Comparison of ENCODE assay signal across 9 cellular contexts in genomic region chr19:50607874-50608785, GRCh38.
DNase-seq lines count a peak whose midpoint lies in the region; TF ChIP-seq lines count a peak whose summit lies in the region.
"Had no signal": no experiment of that assay in that cellular context is flagged by ENCODE, and none has a peak within 500 bp of the region (broad histone marks: within the 10 kb centered on the region; RNA-seq: fewer than 3 reads in every experiment).

No MANE protein-coding gene starts in this region.

- CTCF ChIA-PET in GM10248 (lab: Yijun Ruan, JAX), result no interaction called here

- no peaks in the 10 kb centered on the region for H3K27me3 ChIP-seq in muscle layer of duodenum (ENCODE audit: low read depth, low read length)

- POLR2A ChIA-PET in GM10248 (lab: Yijun Ruan, JAX), result interaction anchor here (0.7 kb wide), 1 partner anchor 285 kb away, joined by 8 read pairs; no protein-coding TSS in a partner anchor

- H3K4me1 ChIP-seq in muscle layer of duodenum (ENCODE audit: control insufficient read depth in 1 of 2, insufficient read depth in 2 of 2, low read length in 2 of 2), result no peaks in the 10 kb centered on the region
- H3K4me1 ChIP-seq: breast epithelium had no signal

- H3K36me3 ChIP-seq in muscle layer of duodenum (ENCODE audit: control insufficient read depth in 1 of 2, insufficient read depth in 2 of 2, low read length in 2 of 2), result no peaks in the 10 kb centered on the region
- H3K36me3 ChIP-seq: breast epithelium had no signal

- peak overlapping the region; percentile 7 to 10 for H3K4me3 ChIP-seq in muscle layer of duodenum (ENCODE audit: low read depth in 1 of 2, low read length in 2 of 2)
- H3K4me3 ChIP-seq: breast epithelium had no signal

- H3K9me3 ChIP-seq in muscle layer of duodenum (ENCODE audit: control insufficient read depth in 1 of 2, low read length in 2 of 2), result peaks cover 0 to 2% of the 10 kb centered on the region in 2 donors
- H3K9me3 ChIP-seq: breast epithelium had no signal

- DNase-seq in GM10248 (ENCODE audit: extremely low spot score), result peak; percentile 88
- DNase-seq in NCI-H2227 (lab: John Stamatoyannopoulos, UW; ENCODE audit: unreplicated experiment), result peak; percentile 97
- DNase-seq in activated CD8-positive, alpha-beta memory T cell treated with anti-CD3 and anti-CD28 coated beads for 4 hours (ENCODE audit: low read depth in 2 of 2), result peak; percentile 40 to 63
- DNase-seq in epidermal melanocyte (ENCODE audit: insufficient read length, low spot score), result peak; percentile 74
- DNase-seq in stimulated activated CD8-positive, alpha-beta memory T cell treated with anti-CD3 and anti-CD28 coated beads, Interleukin-4, amount 100 ng/mL, for 48 hours, result peak; percentile 95
- DNase-seq in NCI-H526 treated with DMSO at 0.1 percent for 48 hours (lab: John Stamatoyannopoulos, UW), result no peak
- no peak for DNase-seq in HuH-7.5 (ENCODE audit: low spot score)

- peak; percentile 17 for TF ChIP-seq CTCF in GM10248 (IDR thresholded peaks at IDR 0.05; ENCODE audit: control extremely low read depth, extremely low read depth, low read depth, missing control alignments)

- no peak overlapping the region for H3K27ac ChIP-seq in muscle layer of duodenum (ENCODE audit: low read length)
- H3K27ac ChIP-seq: breast epithelium had no signal

Comparison
In these comparisons a context has a peak if more than half of its experiments do, and no peak if none do; other contexts are left out.
1. DNase-seq: peak in GM10248 (single experiment), NCI-H2227 (single experiment), activated CD8-positive, alpha-beta memory T cell treated with anti-CD3 and anti-CD28 coated beads for 4 hours (2 of 2), epidermal melanocyte (single experiment) and stimulated activated CD8-positive, alpha-beta memory T cell treated with anti-CD3 and anti-CD28 coated beads, Interleukin-4, amount 100 ng/mL, for 48 hours (single experiment); none in NCI-H526 treated with DMSO at 0.1 percent for 48 hours (single experiment) and HuH-7.5 (single experiment).